8 cellular contexts compared by ENCODE assay signal in the genomic region with DNA sequence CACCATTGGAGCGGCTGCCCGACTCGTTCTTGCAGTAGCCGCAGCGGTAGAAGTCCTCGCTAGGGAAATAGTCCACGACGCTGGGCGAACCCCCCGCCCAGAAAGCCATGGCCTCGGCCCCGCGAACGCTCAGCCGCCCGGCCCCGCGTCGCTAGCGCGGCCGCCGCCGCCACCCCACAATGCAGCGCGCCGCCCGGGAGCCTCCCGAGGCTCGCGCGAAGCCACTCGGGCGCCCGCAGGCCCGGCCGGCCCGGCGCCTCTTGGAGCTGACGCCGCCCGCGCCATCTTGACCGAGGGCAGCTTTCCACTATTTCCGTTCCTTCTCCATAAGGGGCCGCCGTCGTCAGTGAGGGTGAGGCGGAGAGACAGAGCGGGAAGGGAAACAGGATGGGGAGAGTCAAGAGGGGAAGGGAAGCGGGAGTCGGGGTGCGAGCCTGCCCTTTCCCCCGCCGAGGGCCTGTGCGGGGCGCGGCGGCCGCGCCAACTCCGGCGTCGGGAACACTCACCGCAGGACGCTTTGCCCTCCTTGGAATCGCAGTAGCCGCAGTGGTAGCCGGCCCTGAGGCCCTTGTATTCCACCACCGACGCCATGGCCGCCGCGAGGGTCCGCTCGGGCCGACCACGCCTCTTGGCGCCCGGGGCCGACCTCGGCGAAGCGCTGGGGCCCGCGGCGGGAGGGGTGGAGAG. TPM values are rescaled to one million over a fixed set of nuclear protein-coding genes. Genes with fewer than 3 reads are reported as not detected.
DNase-seq lines count a peak whose midpoint lies in the region; ATAC-seq and TF ChIP-seq lines count a peak whose summit lies in the region.

A gene (minus strand): TSS at position 191 of the 687 bp plus-strand sequence. CDS start 82 bp downstream, at position 109.

- H3K27ac ChIP-seq in spleen = peak within 1 kb of the TSS; percentile 82 to 99 (median 97)

- ATAC-seq in GM18907 (IDR thresholded peaks at IDR 0.05; ENCODE audit: unreplicated experiment) (peak; percentile 83), HG03139 (IDR thresholded peaks at IDR 0.05; ENCODE audit: unreplicated experiment) (peak; percentile 71)

- H3K9me3 ChIP-seq in spleen = no peaks in the 10 kb centered on the region

- intact Hi-C loops in spleen (cut with DNase I; ENCODE audit: low total_unique reads) = no loop called here

- 0 to 1% (median 0%) methylated on average over 38 to 87 of the region's 87 CpGs for WGBS in spleen, 5 donors

- peak within 1 kb of the TSS; percentile 82 to 100 (median 88) for H3K4me3 ChIP-seq in spleen

- peaks cover 10 to 47% (median 29%) of the 10 kb centered on the region in 6 donors for H3K4me1 ChIP-seq in spleen

- DNase-seq in AG08395 (ENCODE audit: low spot score) (peak; percentile 91), NCI-H2227 (lab: John Stamatoyannopoulos, UW; ENCODE audit: unreplicated experiment) (peak; percentile 92), inferior parietal cortex (ENCODE audit: extremely low spot score) (peak; percentile 90), spleen (peak; percentile 97)
- DNase-seq in activated CD4-positive, CD25-positive, alpha-beta regulatory T cell treated with anti-CD3 and anti-CD28 coated beads, Interleukin-2, amount 50 U/mL, for 16 hours (ENCODE audit: low read depth, low spot score) = peak; percentile 66
- DNase-seq in central memory CD4-positive, alpha-beta T cell = peak; percentile 79

- H3K27me3 ChIP-seq in spleen (replicated peaks in 1 of 7) = no peaks in the 10 kb centered on the region

- TF ChIP-seq CTCF in spleen (IDR thresholded peaks at IDR 0.05 in 8 of 11, conservative IDR thresholded peaks at IDR 0.05 in 3 of 11) = peak in 1 of 11 experiments; percentile 12

- TF ChIP-seq POLR2A in spleen (IDR thresholded peaks at IDR 0.05) = peak in 1 of 3 donors; percentile 53

- H3K36me3 ChIP-seq in spleen = peaks cover 0 to 9% (median 1%) of the 10 kb centered on the region in 6 donors

RNA-seq across cellular contexts. Expression of the gene that starts here (rescaled TPM):
- total RNA-seq in spleen = 10 to 100 TPM; 28.6 to 38.9 (median 31.8) TPM
- 1 to 10 TPM; 5.4 to 8.7 (median 5.6) TPM for polyA plus RNA-seq in spleen

Comparison
In these comparisons a context has a peak if more than half of its experiments do, and no peak if none do; other contexts are left out.
1. Peak in every context shown above with its lines: DNase-seq, ATAC-seq, H3K4me3 ChIP-seq and H3K27ac ChIP-seq.